In genomic region chr3:67848299-67848698, GRCh38 we compare ENCODE assay signal across 35 cellular contexts.
"Had no signal": no experiment of that assay in that cellular context is flagged by ENCODE, and none has a peak within 500 bp of the region (broad histone marks: within the 10 kb centered on the region; RNA-seq: fewer than 3 reads in every experiment).

No MANE protein-coding gene starts in this region.

- H3K9ac ChIP-seq: KMS-11 had no signal

- H3K27ac ChIP-seq: KMS-11 had no signal

- H3K9me3 ChIP-seq: MG63 had no signal

- DNase-seq: Karpas-422, Kasumi-1, MG63, MM.1S, MV-4-11, NCI-H1048, NCI-H1092, NCI-H1092 treated with DMSO at 0.1 percent for 48 hours, NCI-H1105, NCI-H1105 treated with DMSO at 0.1 percent for 48 hours, NCI-H1417, NCI-H1417 treated with DMSO at 0.1 percent for 48 hours, NCI-H1436, NCI-H1436 treated with DMSO at 0.1 percent for 48 hours, NCI-H146, NCI-H1694, NCI-H1694 treated with DMSO at 0.1 percent for 48 hours, NCI-H187, NCI-H187 treated with DMSO at 0.1 percent for 48 hours, NCI-H1930, NCI-H2029, NCI-H2029 treated with DMSO at 0.1 percent for 48 hours, NCI-H2081, NCI-H2081 treated with DMSO at 0.1 percent for 48 hours, NCI-H2107, NCI-H2171, NCI-H2171 treated with DMSO at 0.1 percent for 48 hours, NCI-H2227 treated with DMSO at 0.1 percent for 48 hours, NCI-H226, NCI-H446, NCI-H446 treated with DMSO at 0.1 percent for 48 hours, NCI-H510A, NCI-H510A treated with DMSO at 0.1 percent for 48 hours, NCI-H524 had no signal

- H3K36me3 ChIP-seq: MG63 had no signal

- H3K4me3 ChIP-seq: MG63 had no signal

- H3K27me3 ChIP-seq: MG63 had no signal

- H3K4me2 ChIP-seq: KMS-11 had no signal
